8 cellular contexts compared by ENCODE assay signal in genomic region chr4:169079942-169080827, GRCh38.
DNase-seq lines count a peak whose midpoint lies in the region; ATAC-seq and TF ChIP-seq lines count a peak whose summit lies in the region.

No MANE protein-coding gene starts in this region.

- intact Hi-C loops in activated naive CD4-positive, alpha-beta T cell treated with anti-CD3 and anti-CD28 coated beads for 36 hours (cut with micrococcal nuclease), result no loop called here
- intact Hi-C loops in mucosa of descending colon (cut with DNase I, micrococcal nuclease) (no loop called here), thyroid gland (cut with DNase I) (no loop called here)

- H3K4me3 Mint-ChIP-seq in activated naive CD4-positive, alpha-beta T cell treated with anti-CD3 and anti-CD28 coated beads for 36 hours, result peak overlapping the region; percentile 32
- peak overlapping the region; percentile 70 for H3K4me3 Mint-ChIP-seq in central memory CD8-positive, alpha-beta T cell

- TF ChIP-seq POLR2A in thyroid gland (IDR thresholded peaks at IDR 0.05), result no peak

- H3K27ac Mint-ChIP-seq in activated naive CD4-positive, alpha-beta T cell treated with anti-CD3 and anti-CD28 coated beads for 36 hours, result no peak overlapping the region
- H3K27ac Mint-ChIP-seq in central memory CD8-positive, alpha-beta T cell (ENCODE audit: low read depth), result no peak overlapping the region

- no peaks in the 10 kb centered on the region for H3K9me3 Mint-ChIP-seq in activated naive CD4-positive, alpha-beta T cell treated with anti-CD3 and anti-CD28 coated beads for 36 hours
- no peaks in the 10 kb centered on the region for H3K9me3 Mint-ChIP-seq in central memory CD8-positive, alpha-beta T cell

- H3K36me3 ChIP-seq in mucosa of descending colon (ENCODE audit: low read depth) (no peaks in the 10 kb centered on the region), thyroid gland (no peaks in the 10 kb centered on the region)

- H3K27me3 Mint-ChIP-seq in activated naive CD4-positive, alpha-beta T cell treated with anti-CD3 and anti-CD28 coated beads for 36 hours (ENCODE audit: low read depth), result peaks cover 5% of the 10 kb centered on the region
- peaks cover 11% of the 10 kb centered on the region for H3K27me3 Mint-ChIP-seq in central memory CD8-positive, alpha-beta T cell

- peaks cover 7% of the 10 kb centered on the region for H3K4me1 ChIP-seq in mucosa of descending colon (ENCODE audit: low read depth)
- peaks cover 12 to 25% of the 10 kb centered on the region in 2 donors for H3K4me1 ChIP-seq in thyroid gland

- peaks cover 10% of the 10 kb centered on the region for H3K4me1 Mint-ChIP-seq in activated naive CD4-positive, alpha-beta T cell treated with anti-CD3 and anti-CD28 coated beads for 36 hours (ENCODE audit: low read depth)
- peaks cover 6% of the 10 kb centered on the region for H3K4me1 Mint-ChIP-seq in central memory CD8-positive, alpha-beta T cell

- CTCF ChIA-PET in activated naive CD4-positive, alpha-beta T cell treated with anti-CD3 and anti-CD28 coated beads for 36 hours (lab: Charles Lee), result no interaction called here

- no peaks in the 10 kb centered on the region for H3K9me3 ChIP-seq in mucosa of descending colon
- H3K9me3 ChIP-seq in thyroid gland, result no peaks in the 10 kb centered on the region

- ATAC-seq in HG02623 (IDR thresholded peaks at IDR 0.05; ENCODE audit: unreplicated experiment) (peak; percentile 86), mucosa of descending colon (peak; percentile 72)
- ATAC-seq in central memory CD8-positive, alpha-beta T cell (replicated peaks; ENCODE audit: extremely low read depth, poor library complexity, severe bottlenecking), result peak; percentile 39

- H3K4me3 ChIP-seq in mucosa of descending colon (no peak overlapping the region), thyroid gland (replicated peaks in 1 of 3) (no peak overlapping the region)

- DNase-seq in activated naive CD4-positive, alpha-beta T cell treated with anti-CD3 and anti-CD28 coated beads for 36 hours, result peak; percentile 40
- no peak for DNase-seq in activated naive CD4-positive, alpha-beta T cell (lab: John Stamatoyannopoulos, UW)
- DNase-seq in NOMO-1 treated with dmso at 0.1 percent for 144 hours (lab: John Stamatoyannopoulos, UW; ENCODE audit: unreplicated experiment), result peak; percentile 42
- DNase-seq in central memory CD8-positive, alpha-beta T cell (ENCODE audit: low spot score in 2 of 2), result no peak
- DNase-seq in mucosa of descending colon, result peak in 1 of 3 donors; percentile 67
- DNase-seq in thyroid gland, result peak; percentile 57 to 62
- no peak for DNase-seq in NCI-H774 (lab: John Stamatoyannopoulos, UW)

- TF ChIP-seq CTCF in mucosa of descending colon (IDR thresholded peaks at IDR 0.05), result no peak
- TF ChIP-seq CTCF in thyroid gland (IDR thresholded peaks at IDR 0.05), result no peak

- H3K36me3 Mint-ChIP-seq in activated naive CD4-positive, alpha-beta T cell treated with anti-CD3 and anti-CD28 coated beads for 36 hours (ENCODE audit: low read depth), result no peaks in the 10 kb centered on the region
- H3K36me3 Mint-ChIP-seq in central memory CD8-positive, alpha-beta T cell (ENCODE audit: insufficient read depth), result peaks cover 2% of the 10 kb centered on the region

- peak overlapping the region; percentile 85 to 93 (median 87) for H3K27ac ChIP-seq in thyroid gland

- H3K27me3 ChIP-seq in thyroid gland, result no peaks in the 10 kb centered on the region

- 31 to 50% methylated on average over 11 to 18 of the region's 19 CpGs for WGBS in thyroid gland, 2 donors

Comparison
In these comparisons a context has a peak if more than half of its experiments do, and no peak if none do; other contexts are left out.
1. DNase-seq: peak in activated naive CD4-positive, alpha-beta T cell treated with anti-CD3 and anti-CD28 coated beads for 36 hours (single experiment), NOMO-1 treated with dmso at 0.1 percent for 144 hours (single experiment) and thyroid gland (2 of 2); none in activated naive CD4-positive, alpha-beta T cell (0 of 4), central memory CD8-positive, alpha-beta T cell (0 of 2) and NCI-H774 (single experiment).
2. Peak in every context shown above with its lines, with median percentiles within 50 percentile points of each other: ATAC-seq.